In genomic region chr16:19716728-19717127, GRCh38 we compare ENCODE assay signal across 8 cellular contexts. TPM values are rescaled to one million over a fixed set of nuclear protein-coding genes. Genes with fewer than 3 reads are reported as not detected.
DNase-seq lines count a peak whose midpoint lies in the region; ATAC-seq, FAIRE-seq and TF ChIP-seq lines count a peak whose summit lies in the region.
"Not testable (repeated sequence)": the region's sequence is repeated elsewhere in the genome, so short reads cannot be mapped to it uniquely, and the experiment has no call there.

No MANE protein-coding gene starts in this region.

- not testable (repeated sequence) for H3K27ac ChIP-seq in CD8-positive, alpha-beta T cell (ENCODE audit: low read depth, low read length); K562 (ENCODE audit: extremely low read depth, low read depth, low read length); lower lobe of right lung

- H3K9me1 ChIP-seq in K562 (ENCODE audit: control insufficient read depth, insufficient read depth, low read length), result not testable (repeated sequence)

- H3K4me3 ChIP-seq in CD8-positive, alpha-beta T cell (ENCODE audit: low read depth, low read length), result not testable (repeated sequence)
- H3K4me3 ChIP-seq in LNCaP clone FGC (ENCODE audit: low read depth, low read length) (peak overlapping the region; percentile 98), K562 (peak overlapping the region; percentile 68), fibroblast of mammary gland (ENCODE audit: control insufficient read depth, low read depth, low read length) (peak overlapping the region; percentile 75), lower lobe of right lung (peak overlapping the region; percentile 98)

- peaks cover 38% of the 10 kb centered on the region for H3K36me3 Mint-ChIP-seq in CD8-positive, alpha-beta T cell
- H3K36me3 Mint-ChIP-seq in activated B cell treated with CpG ODN at 0.5 μM for 24 hours (ENCODE audit: low read depth) (peaks cover 35% of the 10 kb centered on the region), progenitor cell of endocrine pancreas (ENCODE audit: insufficient read depth) (peaks cover 10% of the 10 kb centered on the region), type B pancreatic cell (peaks cover 17% of the 10 kb centered on the region)

- not testable (repeated sequence) for FAIRE-seq in K562 (lab: Jason Lieb, UNC)

- not testable (repeated sequence) for H2AFZ ChIP-seq in K562 (ENCODE audit: low read depth, low read length)

- in situ Hi-C loops in K562 (cut with MboI), result not testable (repeated sequence)

- CTCF ChIA-PET in CD8-positive, alpha-beta T cell (lab: Charles Lee); activated B cell treated with CpG ODN at 0.5 μM for 24 hours (lab: Charles Lee); K562 (lab: Yijun Ruan, JAX; ENCODE audit: low intra/inter-chr PET ratio): not testable (repeated sequence)

- H3K27me3 Mint-ChIP-seq in CD8-positive, alpha-beta T cell (ENCODE audit: low read depth); activated B cell treated with CpG ODN at 0.5 μM for 24 hours; progenitor cell of endocrine pancreas; type B pancreatic cell: not testable (repeated sequence)

- intact Hi-C loops in CD8-positive, alpha-beta T cell (cut with DNase I, micrococcal nuclease), result loop anchor here (5.0 to 10.0 kb wide), 4 partner anchors 649 to 1181 kb away; partner anchors contain the start of genes SMG1 (in 2 of the 2), COQ7 (in 1 of the 2) and RPS15A (in 1 of the 2)
- intact Hi-C loops in activated B cell treated with CpG ODN at 0.5 μM for 24 hours (cut with micrococcal nuclease), result loop anchor here (5.0 kb wide), 2 partner anchors 194 to 649 kb away; partner anchors contain the start of genes CCP110, COQ7 and GDE1
- intact Hi-C loops in K562 (cut with micrococcal nuclease); lower lobe of right lung (cut with DNase I): not testable (repeated sequence)

- TF ChIP-seq POLR2A in K562 (conservative IDR thresholded peaks at IDR 0.05), result not testable (repeated sequence)

- peak overlapping the region; percentile 96 for H3K4me2 ChIP-seq in K562 (ENCODE audit: insufficient read depth, low read length)

- peaks cover 79% of the 10 kb centered on the region for H3K79me2 ChIP-seq in K562 (ENCODE audit: control insufficient read depth, insufficient read depth, low read length)

- POLR2A ChIA-PET in CD8-positive, alpha-beta T cell (lab: Charles Lee); activated B cell treated with CpG ODN at 0.5 μM for 24 hours (lab: Charles Lee): not testable (repeated sequence)
- POLR2A ChIA-PET in K562 (lab: Yijun Ruan, JAX), result interaction anchor here (1.9 kb wide), 1 partner anchor 10 kb away, joined by 6 read pairs; no protein-coding TSS in a partner anchor

- H4K20me1 ChIP-seq in K562 (replicated peaks; ENCODE audit: control insufficient read depth, insufficient read depth, low read length), result peaks cover 20% of the 10 kb centered on the region; the same call in 1 of the 2 replicates

- DNase-seq in CD8-positive, alpha-beta T cell; LNCaP clone FGC (ENCODE audit: low read depth); activated B cell treated with CpG ODN at 0.5 μM for 24 hours; K562 (ENCODE audit: extremely low read depth in 1 of 4, low spot score in 3 of 4); fibroblast of mammary gland (ENCODE audit: low read depth); lower lobe of right lung; progenitor cell of endocrine pancreas (ENCODE audit: low spot score, unreplicated experiment); type B pancreatic cell (ENCODE audit: extremely low spot score, unreplicated experiment): not testable (repeated sequence)

- peak overlapping the region; percentile 91 for H3K4me3 Mint-ChIP-seq in CD8-positive, alpha-beta T cell
- H3K4me3 Mint-ChIP-seq in activated B cell treated with CpG ODN at 0.5 μM for 24 hours, result peak overlapping the region; percentile 94
- peak overlapping the region; percentile 97 for H3K4me3 Mint-ChIP-seq in progenitor cell of endocrine pancreas (ENCODE audit: low read depth)
- peak overlapping the region; percentile 94 for H3K4me3 Mint-ChIP-seq in type B pancreatic cell

- ATAC-seq in CD8-positive, alpha-beta T cell; activated B cell treated with CpG ODN at 0.5 μM for 24 hours (ENCODE audit: low read depth); K562; lower lobe of right lung: not testable (repeated sequence)

- H3K27ac Mint-ChIP-seq in CD8-positive, alpha-beta T cell; activated B cell treated with CpG ODN at 0.5 μM for 24 hours: not testable (repeated sequence)
- H3K27ac Mint-ChIP-seq in progenitor cell of endocrine pancreas (peak overlapping the region; percentile 97), type B pancreatic cell (peak overlapping the region; percentile 87)

- H3K9me3 Mint-ChIP-seq in CD8-positive, alpha-beta T cell; activated B cell treated with CpG ODN at 0.5 μM for 24 hours; progenitor cell of endocrine pancreas (ENCODE audit: low read depth); type B pancreatic cell: not testable (repeated sequence)

- not testable (repeated sequence) for TF ChIP-seq CTCF in CD8-positive, alpha-beta T cell (IDR thresholded peaks at IDR 0.05); LNCaP clone FGC (IDR thresholded peaks at IDR 0.05; ENCODE audit: control insufficient read depth, extremely low read depth, insufficient read depth); activated B cell treated with CpG ODN at 0.5 μM for 24 hours (IDR thresholded peaks at IDR 0.05); K562 (IDR thresholded peaks at IDR 0.05 in 2 of 3, conservative IDR thresholded peaks at IDR 0.05 in 1 of 3; ENCODE audit: insufficient read depth in 2 of 3, low read depth in 1 of 3, low read length in 3 of 3); fibroblast of mammary gland (conservative IDR thresholded peaks at IDR 0.05; ENCODE audit: control insufficient read depth, insufficient read depth, low read depth, low read length); lower lobe of right lung (IDR thresholded peaks at IDR 0.05); progenitor cell of endocrine pancreas (IDR thresholded peaks at IDR 0.05; ENCODE audit: unreplicated experiment); type B pancreatic cell (conservative IDR thresholded peaks at IDR 0.05)

- not testable (repeated sequence) for BruUV-seq in K562 (replicated peaks; lab: Mats Ljungman, UMichigan)

- TF ChIP-seq RAD21 in K562 (CRISPR knock-in tag; conservative IDR thresholded peaks at IDR 0.05 in 1 of 2, IDR thresholded peaks at IDR 0.05 in 1 of 2), result not testable (repeated sequence)

- TF ChIP-seq EP300 in K562 (IDR thresholded peaks at IDR 0.05; ENCODE audit: low read length), result not testable (repeated sequence)

- not testable (repeated sequence) for H3K27me3 ChIP-seq in CD8-positive, alpha-beta T cell (ENCODE audit: insufficient read depth, low read length); K562 (ENCODE audit: control insufficient read depth in 2 of 2, insufficient read depth in 2 of 2, low read length in 2 of 2); lower lobe of right lung (ENCODE audit: low read depth)

- H3K4me1 ChIP-seq in CD8-positive, alpha-beta T cell (ENCODE audit: insufficient read depth, low read length), result not testable (repeated sequence)
- H3K4me1 ChIP-seq in K562 (replicated peaks in 1 of 2; ENCODE audit: control insufficient read depth in 2 of 2, insufficient read depth in 2 of 2, low read length in 2 of 2) (peaks cover 19 to 38% of the 10 kb centered on the region in 2 experiments; a peak in 4 of 5 replicates), lower lobe of right lung (peaks cover 30% of the 10 kb centered on the region)

- not testable (repeated sequence) for H3K36me3 ChIP-seq in CD8-positive, alpha-beta T cell (ENCODE audit: insufficient read depth, low read length)
- H3K36me3 ChIP-seq in K562 (ENCODE audit: control insufficient read depth, insufficient read depth, low read length) (peaks cover 44% of the 10 kb centered on the region), lower lobe of right lung (peaks cover 26% of the 10 kb centered on the region)

- peaks cover 32% of the 10 kb centered on the region for H3K4me1 Mint-ChIP-seq in CD8-positive, alpha-beta T cell (ENCODE audit: low read depth)
- peaks cover 24% of the 10 kb centered on the region for H3K4me1 Mint-ChIP-seq in activated B cell treated with CpG ODN at 0.5 μM for 24 hours
- H3K4me1 Mint-ChIP-seq in progenitor cell of endocrine pancreas (ENCODE audit: low read depth), result peaks cover 40% of the 10 kb centered on the region
- peaks cover 27% of the 10 kb centered on the region for H3K4me1 Mint-ChIP-seq in type B pancreatic cell (ENCODE audit: unreplicated experiment)

- peak overlapping the region; percentile 80 to 99; a peak in 3 of 4 replicates for H3K9ac ChIP-seq in K562 (ENCODE audit: insufficient read depth in 1 of 2, low read depth in 2 of 2, low read length in 2 of 2)

- not testable (repeated sequence) for H3K9me3 ChIP-seq in CD8-positive, alpha-beta T cell (ENCODE audit: low read length); K562 (replicated peaks; ENCODE audit: control insufficient read depth, insufficient read depth, low read depth, low read length); lower lobe of right lung

- WGBS in K562 (ENCODE audit: insufficient coverage, low coverage, missing lambda C conversion rate), result 14% methylated on average over 11 of the region's 11 CpGs

RNA-seq across cellular contexts. Expression of gene KNOP1, which starts 1.3 kb away (rescaled TPM):
- 1 to 10 TPM; 3.4 to 3.6 TPM for total RNA-seq in CD8-positive, alpha-beta T cell
- 19.0 and 20.5 TPM in 2 replicates for total RNA-seq in activated B cell treated with CpG ODN at 0.5 μM for 24 hours
- 52.3 and 57.2 TPM in 2 replicates for total RNA-seq in K562 (2011; cell fraction: chromatin; rRNA removed; ENCODE audit: low replicate concordance)
- 32.2 and 36.4 TPM in 2 replicates for total RNA-seq in K562 (2011; cell fraction: nucleolus; rRNA removed)
- total RNA-seq in K562 (2011; cell fraction: nucleoplasm; rRNA removed), result 42.1 and 46.4 TPM in 2 replicates
- 31.9 and 33.7 TPM in 2 replicates for total RNA-seq in K562 (2014; rRNA removed)
- total RNA-seq in K562 (2014; rRNA removed; fragmentation: Illumina TruSeq; extraction: Trizol), result 44.8 and 54.8 TPM in 2 replicates
- 53.1 and 53.4 TPM in 2 replicates for total RNA-seq in K562 (2015; rRNA removed; fragmentation: Illumina TruSeq; extraction: Trizol)
- 35.8 and 38.2 TPM in 2 replicates for total RNA-seq in K562 (2021)
- polyA plus RNA-seq in K562 (2011; rRNA removed), result 15.4 and 22.4 TPM in 2 replicates
- polyA plus RNA-seq in K562 (2011; cell fraction: cytosol; rRNA removed), result 9.7 and 11.0 TPM in 2 replicates
- 15.8 and 17.5 TPM in 2 replicates for polyA plus RNA-seq in K562 (2011; cell fraction: nucleus; rRNA removed)
- 18.9 and 30.8 TPM in 2 replicates for polyA plus RNA-seq in K562 (2012)
- polyA plus RNA-seq in K562 (2014; fragmentation: Illumina TruSeq; extraction: Trizol), result 43.0 and 57.6 TPM in 2 replicates
- polyA plus RNA-seq in K562 (2014; fragmentation: Nextera tagmentation; extraction: Ambion mirVana), result 10 to 100 TPM; 39.3 to 50.9 TPM
- polyA plus RNA-seq in K562 (2014; rRNA removed), result 38.6 and 48.6 TPM in 2 replicates
- polyA minus RNA-seq in K562 (2011; rRNA and poly(A)+ RNA removed), result 26.5 and 31.7 TPM in 2 replicates
- polyA minus RNA-seq in K562 (2011; cell fraction: cytosol; rRNA and poly(A)+ RNA removed), result 12.3 and 13.9 TPM in 2 replicates
- polyA minus RNA-seq in K562 (2011; cell fraction: nucleus; rRNA and poly(A)+ RNA removed), result 10.8 and 15.9 TPM in 2 replicates
- 10.9 TPM for total RNA-seq in lower lobe of right lung
- total RNA-seq in progenitor cell of endocrine pancreas, result 56.0 and 58.1 TPM in 2 replicates
- total RNA-seq in type B pancreatic cell (ENCODE audit: low replicate concordance), result 44.1 and 54.9 TPM in 2 replicates

RNA-seq across cellular contexts. Expression of gene IQCK, which starts 1.3 kb away (rescaled TPM):
- total RNA-seq in CD8-positive, alpha-beta T cell, result 1 to 10 TPM in 1 of 2 experiments, under 1 TPM in 1; 0.72 to 2.1 TPM
- total RNA-seq in activated B cell treated with CpG ODN at 0.5 μM for 24 hours, result 3.2 and 3.8 TPM in 2 replicates
- total RNA-seq in K562 (2011; cell fraction: chromatin; rRNA removed; ENCODE audit: low replicate concordance), result 18.2 and 23.3 TPM in 2 replicates
- total RNA-seq in K562 (2011; cell fraction: nucleolus; rRNA removed), result 13.7 and 15.2 TPM in 2 replicates
- 13.3 and 25.6 TPM in 2 replicates for total RNA-seq in K562 (2011; cell fraction: nucleoplasm; rRNA removed)
- 4.9 and 6.4 TPM in 2 replicates for total RNA-seq in K562 (2014; rRNA removed)
- total RNA-seq in K562 (2014; rRNA removed; fragmentation: Illumina TruSeq; extraction: Trizol), result 5.4 and 5.7 TPM in 2 replicates
- 5.3 and 5.6 TPM in 2 replicates for total RNA-seq in K562 (2015; rRNA removed; fragmentation: Illumina TruSeq; extraction: Trizol)
- 6.2 and 7.3 TPM in 2 replicates for total RNA-seq in K562 (2021)
- polyA plus RNA-seq in K562 (2011; rRNA removed), result 8.8 and 10.1 TPM in 2 replicates
- 5.8 and 10.0 TPM in 2 replicates for polyA plus RNA-seq in K562 (2011; cell fraction: cytosol; rRNA removed)
- 13.9 and 14.2 TPM in 2 replicates for polyA plus RNA-seq in K562 (2011; cell fraction: nucleus; rRNA removed)
- 4.5 and 5.6 TPM in 2 replicates for polyA plus RNA-seq in K562 (2012)
- polyA plus RNA-seq in K562 (2014; fragmentation: Illumina TruSeq; extraction: Trizol), result 7.8 and 9.2 TPM in 2 replicates
- polyA plus RNA-seq in K562 (2014; fragmentation: Nextera tagmentation; extraction: Ambion mirVana), result 10 to 100 TPM in 1 of 2 experiments, 1 to 10 TPM in 1; 9.6 to 12.2 TPM
- polyA plus RNA-seq in K562 (2014; rRNA removed), result 4.7 and 5.2 TPM in 2 replicates
- 11.1 and 11.2 TPM in 2 replicates for polyA minus RNA-seq in K562 (2011; rRNA and poly(A)+ RNA removed)
- 3.5 and 10.8 TPM in 2 replicates for polyA minus RNA-seq in K562 (2011; cell fraction: cytosol; rRNA and poly(A)+ RNA removed)
- 12.0 and 14.2 TPM in 2 replicates for polyA minus RNA-seq in K562 (2011; cell fraction: nucleus; rRNA and poly(A)+ RNA removed)
- 14.1 TPM for total RNA-seq in lower lobe of right lung
- total RNA-seq in progenitor cell of endocrine pancreas, result 31.5 and 33.2 TPM in 2 replicates
- 11.8 and 23.0 TPM in 2 replicates for total RNA-seq in type B pancreatic cell (ENCODE audit: low replicate concordance)
